Comparison of ENCODE assay signal across 1 cellular context in genomic region chr19:14542721-14543328, GRCh38.
TF ChIP-seq lines count a peak whose summit lies in the region.

No MANE protein-coding gene starts in this region.

TF ChIP-seq in WTC11, 78 proteins besides CTCF, POLR2A, EP300 and RAD21 (continued from another document):
- no peak for TF ChIP-seq AFF4 (CRISPR knock-in tag; IDR thresholded peaks at IDR 0.05; ENCODE audit: borderline replicate concordance)
- no peak for TF ChIP-seq ESRRA (CRISPR knock-in tag; IDR thresholded peaks at IDR 0.05; ENCODE audit: borderline replicate concordance)
- no peak for TF ChIP-seq ZNF263 (CRISPR knock-in tag; IDR thresholded peaks at IDR 0.05; ENCODE audit: low read depth)
- TF ChIP-seq IRF1 (CRISPR knock-in tag; IDR thresholded peaks at IDR 0.05): no peak
- TF ChIP-seq RELA (CRISPR knock-in tag; IDR thresholded peaks at IDR 0.05; ENCODE audit: borderline replicate concordance): no peak
- no peak for TF ChIP-seq MAX (CRISPR knock-in tag; IDR thresholded peaks at IDR 0.05)
TF ChIP-seq in WTC11: peak in this region for 0.
